1 cellular context compared by ENCODE assay signal in the genomic region with DNA sequence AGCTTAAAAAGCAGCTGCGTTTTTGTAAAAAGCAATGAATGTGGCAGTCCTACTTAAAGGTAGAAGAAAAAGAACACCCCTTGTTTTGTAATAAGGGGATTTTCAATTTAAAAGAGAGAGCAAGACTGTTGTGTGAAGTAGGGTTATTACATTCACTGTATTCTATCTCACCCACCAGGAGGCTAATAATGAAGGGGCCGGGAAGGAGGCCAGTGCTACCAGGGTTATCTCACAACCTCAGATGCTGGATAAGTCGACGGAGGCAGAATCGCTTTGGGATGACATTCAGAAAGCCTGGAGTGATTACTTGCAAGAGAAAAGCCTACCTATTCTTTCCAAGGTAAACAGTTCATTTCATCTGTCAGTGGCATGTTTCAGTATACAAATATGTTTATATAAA.
TF ChIP-seq lines count a peak whose summit lies in the region.

No MANE protein-coding gene starts in this region.

TF ChIP-seq in WTC11, 78 proteins besides CTCF, POLR2A, EP300 and RAD21 (continued from another document):
- TF ChIP-seq, protein P1, sequence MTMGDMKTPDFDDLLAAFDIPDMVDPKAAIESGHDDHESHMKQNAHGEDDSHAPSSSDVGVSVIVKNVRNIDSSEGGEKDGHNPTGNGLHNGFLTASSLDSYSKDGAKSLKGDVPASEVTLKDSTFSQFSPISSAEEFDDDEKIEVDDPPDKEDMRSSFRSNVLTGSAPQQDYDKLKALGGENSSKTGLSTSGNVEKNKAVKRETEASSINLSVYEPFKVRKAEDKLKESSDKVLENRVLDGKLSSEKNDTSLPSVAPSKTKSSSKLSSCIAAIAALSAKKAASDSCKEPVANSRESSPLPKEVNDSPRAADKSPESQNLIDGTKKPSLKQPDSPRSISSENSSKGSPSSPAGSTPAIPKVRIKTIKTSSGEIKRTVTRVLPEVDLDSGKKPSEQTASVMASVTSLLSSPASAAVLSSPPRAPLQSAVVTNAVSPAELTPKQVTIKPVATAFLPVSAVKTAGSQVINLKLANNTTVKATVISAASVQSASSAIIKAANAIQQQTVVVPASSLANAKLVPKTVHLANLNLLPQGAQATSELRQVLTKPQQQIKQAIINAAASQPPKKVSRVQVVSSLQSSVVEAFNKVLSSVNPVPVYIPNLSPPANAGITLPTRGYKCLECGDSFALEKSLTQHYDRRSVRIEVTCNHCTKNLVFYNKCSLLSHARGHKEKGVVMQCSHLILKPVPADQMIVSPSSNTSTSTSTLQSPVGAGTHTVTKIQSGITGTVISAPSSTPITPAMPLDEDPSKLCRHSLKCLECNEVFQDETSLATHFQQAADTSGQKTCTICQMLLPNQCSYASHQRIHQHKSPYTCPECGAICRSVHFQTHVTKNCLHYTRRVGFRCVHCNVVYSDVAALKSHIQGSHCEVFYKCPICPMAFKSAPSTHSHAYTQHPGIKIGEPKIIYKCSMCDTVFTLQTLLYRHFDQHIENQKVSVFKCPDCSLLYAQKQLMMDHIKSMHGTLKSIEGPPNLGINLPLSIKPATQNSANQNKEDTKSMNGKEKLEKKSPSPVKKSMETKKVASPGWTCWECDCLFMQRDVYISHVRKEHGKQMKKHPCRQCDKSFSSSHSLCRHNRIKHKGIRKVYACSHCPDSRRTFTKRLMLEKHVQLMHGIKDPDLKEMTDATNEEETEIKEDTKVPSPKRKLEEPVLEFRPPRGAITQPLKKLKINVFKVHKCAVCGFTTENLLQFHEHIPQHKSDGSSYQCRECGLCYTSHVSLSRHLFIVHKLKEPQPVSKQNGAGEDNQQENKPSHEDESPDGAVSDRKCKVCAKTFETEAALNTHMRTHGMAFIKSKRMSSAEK (CRISPR knock-in tag; IDR thresholded peaks at IDR 0.05; ENCODE audit: borderline replicate concordance), result no peak
- TF ChIP-seq ZNF416 (CRISPR knock-in tag; IDR thresholded peaks at IDR 0.05), result no peak
- no peak for TF ChIP-seq MXD4 (CRISPR knock-in tag; IDR thresholded peaks at IDR 0.05; ENCODE audit: borderline replicate concordance)
- TF ChIP-seq TP53 (CRISPR knock-in tag; IDR thresholded peaks at IDR 0.05), result no peak
- TF ChIP-seq, protein P2, sequence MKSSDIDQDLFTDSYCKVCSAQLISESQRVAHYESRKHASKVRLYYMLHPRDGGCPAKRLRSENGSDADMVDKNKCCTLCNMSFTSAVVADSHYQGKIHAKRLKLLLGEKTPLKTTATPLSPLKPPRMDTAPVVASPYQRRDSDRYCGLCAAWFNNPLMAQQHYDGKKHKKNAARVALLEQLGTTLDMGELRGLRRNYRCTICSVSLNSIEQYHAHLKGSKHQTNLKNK (CRISPR knock-in tag; IDR thresholded peaks at IDR 0.05), result no peak
- TF ChIP-seq ZNF317 (CRISPR knock-in tag; IDR thresholded peaks at IDR 0.05; ENCODE audit: borderline replicate concordance, low read depth), result no peak
- TF ChIP-seq, protein P3, sequence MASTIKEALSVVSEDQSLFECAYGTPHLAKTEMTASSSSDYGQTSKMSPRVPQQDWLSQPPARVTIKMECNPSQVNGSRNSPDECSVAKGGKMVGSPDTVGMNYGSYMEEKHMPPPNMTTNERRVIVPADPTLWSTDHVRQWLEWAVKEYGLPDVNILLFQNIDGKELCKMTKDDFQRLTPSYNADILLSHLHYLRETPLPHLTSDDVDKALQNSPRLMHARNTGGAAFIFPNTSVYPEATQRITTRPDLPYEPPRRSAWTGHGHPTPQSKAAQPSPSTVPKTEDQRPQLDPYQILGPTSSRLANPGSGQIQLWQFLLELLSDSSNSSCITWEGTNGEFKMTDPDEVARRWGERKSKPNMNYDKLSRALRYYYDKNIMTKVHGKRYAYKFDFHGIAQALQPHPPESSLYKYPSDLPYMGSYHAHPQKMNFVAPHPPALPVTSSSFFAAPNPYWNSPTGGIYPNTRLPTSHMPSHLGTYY (CRISPR knock-in tag; IDR thresholded peaks at IDR 0.05), result no peak
- TF ChIP-seq ZNF138 (CRISPR knock-in tag; conservative IDR thresholded peaks at IDR 0.05), result no peak
- TF ChIP-seq ZNF263 (CRISPR knock-in tag; IDR thresholded peaks at IDR 0.05; ENCODE audit: low read depth), result no peak
- TF ChIP-seq NFE2L1 (CRISPR knock-in tag; IDR thresholded peaks at IDR 0.05), result no peak
- TF ChIP-seq, protein P4, sequence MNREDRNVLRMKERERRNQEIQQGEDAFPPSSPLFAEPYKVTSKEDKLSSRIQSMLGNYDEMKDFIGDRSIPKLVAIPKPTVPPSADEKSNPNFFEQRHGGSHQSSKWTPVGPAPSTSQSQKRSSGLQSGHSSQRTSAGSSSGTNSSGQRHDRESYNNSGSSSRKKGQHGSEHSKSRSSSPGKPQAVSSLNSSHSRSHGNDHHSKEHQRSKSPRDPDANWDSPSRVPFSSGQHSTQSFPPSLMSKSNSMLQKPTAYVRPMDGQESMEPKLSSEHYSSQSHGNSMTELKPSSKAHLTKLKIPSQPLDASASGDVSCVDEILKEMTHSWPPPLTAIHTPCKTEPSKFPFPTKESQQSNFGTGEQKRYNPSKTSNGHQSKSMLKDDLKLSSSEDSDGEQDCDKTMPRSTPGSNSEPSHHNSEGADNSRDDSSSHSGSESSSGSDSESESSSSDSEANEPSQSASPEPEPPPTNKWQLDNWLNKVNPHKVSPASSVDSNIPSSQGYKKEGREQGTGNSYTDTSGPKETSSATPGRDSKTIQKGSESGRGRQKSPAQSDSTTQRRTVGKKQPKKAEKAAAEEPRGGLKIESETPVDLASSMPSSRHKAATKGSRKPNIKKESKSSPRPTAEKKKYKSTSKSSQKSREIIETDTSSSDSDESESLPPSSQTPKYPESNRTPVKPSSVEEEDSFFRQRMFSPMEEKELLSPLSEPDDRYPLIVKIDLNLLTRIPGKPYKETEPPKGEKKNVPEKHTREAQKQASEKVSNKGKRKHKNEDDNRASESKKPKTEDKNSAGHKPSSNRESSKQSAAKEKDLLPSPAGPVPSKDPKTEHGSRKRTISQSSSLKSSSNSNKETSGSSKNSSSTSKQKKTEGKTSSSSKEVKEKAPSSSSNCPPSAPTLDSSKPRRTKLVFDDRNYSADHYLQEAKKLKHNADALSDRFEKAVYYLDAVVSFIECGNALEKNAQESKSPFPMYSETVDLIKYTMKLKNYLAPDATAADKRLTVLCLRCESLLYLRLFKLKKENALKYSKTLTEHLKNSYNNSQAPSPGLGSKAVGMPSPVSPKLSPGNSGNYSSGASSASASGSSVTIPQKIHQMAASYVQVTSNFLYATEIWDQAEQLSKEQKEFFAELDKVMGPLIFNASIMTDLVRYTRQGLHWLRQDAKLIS (CRISPR knock-in tag; IDR thresholded peaks at IDR 0.05; ENCODE audit: borderline replicate concordance), result no peak
